Comparison of ENCODE assay signal across 8 cellular contexts in the genomic region with DNA sequence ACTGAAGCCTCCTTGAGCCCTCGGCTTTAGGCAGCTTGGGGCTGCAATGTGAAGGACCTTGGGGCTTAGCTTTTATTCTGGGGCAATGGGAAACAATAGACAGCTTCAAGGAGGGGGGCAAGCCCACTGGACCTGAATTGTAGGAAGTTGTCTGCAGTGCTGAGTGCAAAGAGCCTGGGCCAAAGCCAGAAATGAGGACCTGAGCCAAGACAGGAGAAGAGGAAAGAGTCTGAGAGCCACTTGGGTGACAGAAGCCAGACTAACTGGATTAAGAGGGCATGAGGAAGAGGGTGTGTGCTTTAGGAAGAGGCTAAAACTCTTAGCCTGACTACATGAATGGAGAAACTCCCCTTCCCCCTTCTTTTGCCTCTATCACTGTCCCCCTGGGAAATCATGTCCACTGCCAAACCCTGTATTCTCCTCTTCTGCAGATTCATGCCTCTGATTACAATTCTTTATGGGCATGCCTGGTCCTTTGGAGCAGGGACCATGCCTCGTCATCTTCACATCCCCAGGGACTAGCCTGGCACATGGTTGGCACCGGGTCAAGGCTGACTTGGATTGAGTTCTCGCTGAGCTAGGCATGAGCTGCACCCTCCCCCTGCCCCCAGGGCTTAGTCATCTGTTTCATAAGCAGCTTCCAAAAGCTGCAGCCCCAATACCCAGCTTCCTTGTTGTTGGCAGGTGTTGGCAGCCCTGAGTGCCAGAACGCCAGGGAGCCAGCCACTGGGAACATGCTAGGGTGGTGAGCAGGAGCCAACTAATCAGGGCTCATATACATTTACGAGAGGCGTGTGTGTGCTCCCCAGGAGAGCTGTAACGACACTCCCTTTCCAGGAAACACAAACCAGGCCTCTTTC. TPM values are rescaled to one million over a fixed set of nuclear protein-coding genes. Genes with fewer than 3 reads are reported as not detected.
DNase-seq lines count a peak whose midpoint lies in the region; ATAC-seq and TF ChIP-seq lines count a peak whose summit lies in the region.

No MANE protein-coding gene starts in this region.

- no peaks in the 10 kb centered on the region for H3K36me3 ChIP-seq in right lobe of liver
- H3K36me3 ChIP-seq in transverse colon = no peaks in the 10 kb centered on the region
- no peaks in the 10 kb centered on the region for H3K36me3 ChIP-seq in CD4-positive, alpha-beta memory T cell (ENCODE audit: insufficient read depth, low read length)

- ATAC-seq in right lobe of liver (peak; percentile 90 to 96 (median 94)), GM21526 (IDR thresholded peaks at IDR 0.05; ENCODE audit: low FRiP score, unreplicated experiment) (no peak)
- ATAC-seq in CD4-positive, alpha-beta T cell (ENCODE audit: poor library complexity) = no peak

- DNase-seq in ELF-1 (ENCODE audit: low read depth, low spot score) = peak; percentile 42
- DNase-seq in NCI-H2107 treated with DMSO at 0.1 percent for 48 hours (lab: John Stamatoyannopoulos, UW; ENCODE audit: unreplicated experiment) = peak; percentile 100
- DNase-seq in MCF 10A (ENCODE audit: unreplicated experiment) = peak; percentile 100
- DNase-seq in right lobe of liver = peak; percentile 92 to 95 (median 93)
- peak; percentile 94 for DNase-seq in transverse colon
- DNase-seq in CD4-positive, alpha-beta memory T cell = no peak
- DNase-seq in CD4-positive, alpha-beta T cell = no peak

- no peaks in the 10 kb centered on the region for H3K9me3 Mint-ChIP-seq in MCF 10A (ENCODE audit: unreplicated experiment)
- H3K9me3 Mint-ChIP-seq in CD4-positive, alpha-beta memory T cell = peaks cover 0 to 4% (median 0%) of the 10 kb centered on the region in 8 donors
- no peaks in the 10 kb centered on the region for H3K9me3 Mint-ChIP-seq in CD4-positive, alpha-beta T cell

- peaks cover 0 to 7% (median 3%) of the 10 kb centered on the region in 4 donors for H3K4me1 ChIP-seq in right lobe of liver
- H3K4me1 ChIP-seq in transverse colon = peaks cover 22 to 29% (median 26%) of the 10 kb centered on the region in 4 donors
- H3K4me1 ChIP-seq in CD4-positive, alpha-beta memory T cell (ENCODE audit: insufficient read depth, low read length) = peaks cover 4% of the 10 kb centered on the region

- 24% methylated on average over 7 of the region's 8 CpGs for WGBS in right lobe of liver (ENCODE audit: insufficient coverage, low coverage, low lambda C conversion rate, missing lambda C conversion rate)
- WGBS in transverse colon (ENCODE audit: low coverage in 1 of 2), 2 donors = 7 to 15% methylated on average over 2 to 8 of the region's 8 CpGs

- no peak for TF ChIP-seq CTCF in MCF 10A (IDR thresholded peaks at IDR 0.05; ENCODE audit: unreplicated experiment)
- TF ChIP-seq CTCF in right lobe of liver (IDR thresholded peaks at IDR 0.05) = no peak
- TF ChIP-seq CTCF in transverse colon (IDR thresholded peaks at IDR 0.05) = no peak
- TF ChIP-seq CTCF in CD4-positive, alpha-beta T cell (IDR thresholded peaks at IDR 0.05) = no peak

- CTCF ChIA-PET in MCF 10A (lab: Yijun Ruan, JAX) = interaction anchor here (0.5 to 1.9 kb wide), 10 partner anchors 31 to 1475 kb away, joined by 3 to 7 read pairs (median 4); no protein-coding TSS in a partner anchor
- CTCF ChIA-PET in CD4-positive, alpha-beta memory T cell (lab: Charles Lee; ENCODE audit: partially characterized antibody) = no interaction called here
- CTCF ChIA-PET in CD4-positive, alpha-beta T cell (lab: Charles Lee) = no interaction called here

- H3K27me3 ChIP-seq in right lobe of liver (no peaks in the 10 kb centered on the region), transverse colon (no peaks in the 10 kb centered on the region)
- H3K27me3 ChIP-seq in CD4-positive, alpha-beta memory T cell (ENCODE audit: insufficient read depth, low read length) = no peaks in the 10 kb centered on the region
- no peaks in the 10 kb centered on the region for H3K27me3 ChIP-seq in CD4-positive, alpha-beta T cell (ENCODE audit: control insufficient read depth, insufficient read depth, low read length)

- TF ChIP-seq EP300 in transverse colon (IDR thresholded peaks at IDR 0.05; ENCODE audit: low read depth) = no peak

- H3K4me3 ChIP-seq in right lobe of liver (no peak overlapping the region), transverse colon (no peak overlapping the region)
- no peak overlapping the region for H3K4me3 ChIP-seq in CD4-positive, alpha-beta memory T cell (ENCODE audit: low read length in 2 of 2)

- no peak for TF ChIP-seq POLR2A in right lobe of liver (IDR thresholded peaks at IDR 0.05)
- TF ChIP-seq POLR2A in transverse colon (IDR thresholded peaks at IDR 0.05) = no peak

- H3K27ac ChIP-seq in right lobe of liver = no peak overlapping the region
- peak overlapping the region; percentile 87 to 91 (median 88) for H3K27ac ChIP-seq in transverse colon
- H3K27ac ChIP-seq in CD4-positive, alpha-beta memory T cell (ENCODE audit: low read depth, low read length) = no peak overlapping the region
- H3K27ac ChIP-seq in CD4-positive, alpha-beta T cell (ENCODE audit: low read depth, low read length) = no peak overlapping the region

- peaks cover 11% of the 10 kb centered on the region for H3K27me3 Mint-ChIP-seq in MCF 10A (ENCODE audit: insufficient read depth, unreplicated experiment)
- H3K27me3 Mint-ChIP-seq in CD4-positive, alpha-beta memory T cell = peaks cover 1 to 7% of the 10 kb centered on the region in 2 donors
- no peaks in the 10 kb centered on the region for H3K27me3 Mint-ChIP-seq in CD4-positive, alpha-beta T cell

- no peaks in the 10 kb centered on the region for H3K36me3 Mint-ChIP-seq in MCF 10A (ENCODE audit: insufficient read depth, unreplicated experiment)
- H3K36me3 Mint-ChIP-seq in CD4-positive, alpha-beta memory T cell = no peaks in the 10 kb centered on the region
- no peaks in the 10 kb centered on the region for H3K36me3 Mint-ChIP-seq in CD4-positive, alpha-beta T cell (ENCODE audit: low read depth)

- in situ Hi-C loops in transverse colon (cut with MboI; ENCODE audit: low pct_ligation_motif_present in 1 of 4, low pct_unique_long_range_greater_than_20kb in 1 of 4, low sequenced_read_pairs in 3 of 4) = loop anchor here in 1 of 4 donors (25.0 kb wide), 1 partner anchor 88 kb away; no protein-coding TSS in a partner anchor

- no peaks in the 10 kb centered on the region for H3K9me3 ChIP-seq in right lobe of liver
- no peaks in the 10 kb centered on the region for H3K9me3 ChIP-seq in transverse colon
- H3K9me3 ChIP-seq in CD4-positive, alpha-beta memory T cell (ENCODE audit: control insufficient read depth in 1 of 2, low read length in 2 of 2) = no peaks in the 10 kb centered on the region
- no peaks in the 10 kb centered on the region for H3K9me3 ChIP-seq in CD4-positive, alpha-beta T cell (ENCODE audit: control insufficient read depth, low read length)

- no peak overlapping the region for H3K4me3 Mint-ChIP-seq in MCF 10A (ENCODE audit: unreplicated experiment)
- H3K4me3 Mint-ChIP-seq in CD4-positive, alpha-beta memory T cell = no peak overlapping the region
- H3K4me3 Mint-ChIP-seq in CD4-positive, alpha-beta T cell = no peak overlapping the region

- BruUV-seq in MCF 10A (replicated peaks; lab: Mats Ljungman, UMichigan) = no TSS peak

- H3K27ac Mint-ChIP-seq in MCF 10A (ENCODE audit: low read depth, unreplicated experiment) = peak overlapping the region; percentile 90
- no peak overlapping the region for H3K27ac Mint-ChIP-seq in CD4-positive, alpha-beta memory T cell
- H3K27ac Mint-ChIP-seq in CD4-positive, alpha-beta T cell = no peak overlapping the region

- intact Hi-C loops in MCF 10A (cut with micrococcal nuclease) = no loop called here
- intact Hi-C loops in right lobe of liver (cut with DNase I) = no loop called here
- intact Hi-C loops in transverse colon (cut with DNase I; ENCODE audit: low total_unique reads) = no loop called here
- intact Hi-C loops in CD4-positive, alpha-beta memory T cell (cut with micrococcal nuclease) = no loop called here
- intact Hi-C loops in CD4-positive, alpha-beta T cell (cut with DNase I, micrococcal nuclease) = no loop called here

- H3K4me1 Mint-ChIP-seq in MCF 10A (ENCODE audit: insufficient read depth, unreplicated experiment) = peaks cover 25% of the 10 kb centered on the region
- H3K4me1 Mint-ChIP-seq in CD4-positive, alpha-beta memory T cell = peaks cover 0 to 9% (median 7%) of the 10 kb centered on the region in 4 donors
- H3K4me1 Mint-ChIP-seq in CD4-positive, alpha-beta T cell (ENCODE audit: low read depth) = no peaks in the 10 kb centered on the region

- POLR2A ChIA-PET in MCF 10A (lab: Yijun Ruan, JAX) = interaction anchor here (0.7 to 2.1 kb wide), 26 partner anchors 11 to 274 kb away, joined by 3 to 22 read pairs (median 4); a partner anchor contains a TSS
- POLR2A ChIA-PET in CD4-positive, alpha-beta memory T cell (lab: Charles Lee; ENCODE audit: partially characterized antibody) = no interaction called here
- POLR2A ChIA-PET in CD4-positive, alpha-beta T cell (lab: Charles Lee) = no interaction called here

RNA-seq across cellular contexts. Expression of a gene that starts 27.8 kb away (rescaled TPM):
- total RNA-seq in MCF 10A (2022) (38.9 and 45.3 TPM in 2 replicates), right lobe of liver (10 to 100 TPM in 4 of 6 experiments, 1 to 10 TPM in 2; 8.3 to 22.0 (median 11.8) TPM), transverse colon (100 to 1,000 TPM in 1 of 4 donors, 10 to 100 TPM in 3; 49.2 to 108 (median 57.8) TPM)
- under 1 TPM; 0.78 to 0.79 TPM for total RNA-seq in CD4-positive, alpha-beta memory T cell
- polyA plus RNA-seq in CD4-positive, alpha-beta memory T cell = under 1 TPM in 1 of 2 donors, not detected in 1; 0.20 TPM
- total RNA-seq in CD4-positive, alpha-beta T cell = 1 to 10 TPM; 1.1 to 1.2 TPM

Comparison
In these comparisons a context has a peak if more than half of its experiments do, and no peak if none do; other contexts are left out.
1. DNase-seq: peak in ELF-1 (single experiment), NCI-H2107 treated with DMSO at 0.1 percent for 48 hours (single experiment), MCF 10A (single experiment), right lobe of liver (3 of 3) and transverse colon (single experiment); none in CD4-positive, alpha-beta memory T cell (0 of 5) and CD4-positive, alpha-beta T cell (0 of 10).
2. ATAC-seq: peak in right lobe of liver (4 of 4); none in GM21526 (single experiment) and CD4-positive, alpha-beta T cell (single experiment).
3. H3K27ac ChIP-seq: peak in transverse colon (4 of 4); none in right lobe of liver (0 of 3), CD4-positive, alpha-beta memory T cell (single experiment) and CD4-positive, alpha-beta T cell (single experiment).
4. RNA of a gene that starts 27.8 kb away (total RNA-seq): 49.2 to 108 TPM in transverse colon, 38.9 to 45.3 TPM in MCF 10A and 8.3 to 22.0 TPM in right lobe of liver; 1.1 to 1.2 TPM in CD4-positive, alpha-beta T cell and 0.78 to 0.79 TPM in CD4-positive, alpha-beta memory T cell; every median in the first group is over 4 times any median in the second.